10 cellular contexts compared by ENCODE assay signal in the genomic region with DNA sequence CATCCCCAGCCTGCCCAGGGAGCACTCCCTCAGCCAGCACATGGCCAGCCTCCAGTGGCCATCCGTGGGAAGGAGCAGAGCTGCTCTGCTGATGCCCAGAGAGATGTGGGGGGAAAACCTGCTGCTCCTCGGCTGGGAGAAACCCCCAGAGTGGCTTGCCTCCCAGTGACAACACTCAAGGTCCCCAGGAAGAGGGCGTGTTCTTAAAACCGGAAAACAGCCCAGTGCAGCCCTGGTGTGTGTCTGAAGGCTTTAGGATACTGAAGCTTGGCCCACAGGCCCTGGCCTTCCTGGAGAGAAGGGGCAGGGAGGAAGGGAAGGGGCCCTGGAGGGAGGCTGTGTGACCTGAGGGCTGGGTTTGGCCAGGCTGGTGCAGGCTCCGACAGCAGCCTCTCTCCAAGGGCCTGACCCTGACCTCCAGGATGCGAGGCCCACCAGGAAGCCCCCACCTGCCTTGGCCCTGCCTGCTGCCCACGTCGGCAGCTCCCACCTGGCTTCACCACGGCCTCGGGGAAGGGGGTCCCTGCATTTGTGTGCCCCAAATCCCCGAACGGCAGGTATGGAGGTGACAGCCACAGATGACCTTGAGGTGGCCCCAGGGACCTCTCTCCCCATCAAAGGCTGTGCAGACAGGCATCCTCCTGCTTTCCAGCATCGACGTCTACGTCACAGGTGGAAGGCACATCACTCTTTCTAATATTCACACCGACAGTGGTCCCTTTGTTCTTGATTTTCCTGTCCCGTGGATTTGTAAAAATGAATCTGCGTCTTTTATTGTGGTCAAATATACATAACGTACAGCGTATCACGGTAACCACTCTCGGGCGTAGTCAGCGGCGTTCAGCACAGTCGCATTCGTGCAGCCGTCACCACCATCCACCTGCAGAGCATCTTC.
DNase-seq lines count a peak whose midpoint lies in the region; TF ChIP-seq lines count a peak whose summit lies in the region.
"Had no signal": no experiment of that assay in that cellular context is flagged by ENCODE, and none has a peak within 500 bp of the region (broad histone marks: within the 10 kb centered on the region; RNA-seq: fewer than 3 reads in every experiment).

No MANE protein-coding gene starts in this region.

- POLR2A ChIA-PET in OCI-LY7 (lab: Charles Lee): no interaction called here

- H3K27me3 Mint-ChIP-seq in activated naive CD4-positive, alpha-beta T cell treated with anti-CD3 and anti-CD28 coated beads, Interleukin-2, amount 10 ng/mL, durations not matched to agents 7 days and 5 days: no peaks in the 10 kb centered on the region
- H3K27me3 Mint-ChIP-seq in neural progenitor cell (ENCODE audit: insufficient read depth, low read depth): peaks cover 3% of the 10 kb centered on the region

- no peak for TF ChIP-seq CTCF in GM12865 (IDR thresholded peaks at IDR 0.05; ENCODE audit: insufficient read depth, low read depth, low read length, missing control alignments)
- no peak for TF ChIP-seq CTCF in OCI-LY7 (conservative IDR thresholded peaks at IDR 0.05; ENCODE audit: low read length)
- TF ChIP-seq CTCF in neural progenitor cell (IDR thresholded peaks at IDR 0.05): no peak

- H3K27ac Mint-ChIP-seq in activated naive CD4-positive, alpha-beta T cell treated with anti-CD3 and anti-CD28 coated beads, Interleukin-2, amount 10 ng/mL, durations not matched to agents 7 days and 5 days: peak overlapping the region; percentile 81
- H3K27ac Mint-ChIP-seq in neural progenitor cell: peak overlapping the region; percentile 48

- no peaks in the 10 kb centered on the region for H3K79me2 ChIP-seq in OCI-LY7 (ENCODE audit: insufficient read depth, low read depth, low read length)
- no peaks in the 10 kb centered on the region for H3K79me2 ChIP-seq in neural progenitor cell (ENCODE audit: low read depth)

- no peaks in the 10 kb centered on the region for H3K27me3 ChIP-seq in neural progenitor cell

- H3K4me3 ChIP-seq in GM12865 (ENCODE audit: low read depth, low read length): no peak overlapping the region
- no peak overlapping the region for H3K4me3 ChIP-seq in OCI-LY7 (ENCODE audit: low read depth, low read length, poor library complexity, severe bottlenecking)
- no peak overlapping the region for H3K4me3 ChIP-seq in neural progenitor cell
- H3K4me3 ChIP-seq: SJSA1 had no signal

- H3K9ac ChIP-seq in neural progenitor cell: no peak overlapping the region

- H3K36me3 Mint-ChIP-seq in activated naive CD4-positive, alpha-beta T cell treated with anti-CD3 and anti-CD28 coated beads, Interleukin-2, amount 10 ng/mL, durations not matched to agents 7 days and 5 days: peaks cover 2% of the 10 kb centered on the region
- H3K36me3 Mint-ChIP-seq in neural progenitor cell: no peaks in the 10 kb centered on the region

- no peaks in the 10 kb centered on the region for H3K9me2 ChIP-seq in OCI-LY7 (ENCODE audit: insufficient read depth, low read length)

- CTCF ChIA-PET in OCI-LY7 (lab: Charles Lee; ENCODE audit: unreplicated experiment): no interaction called here
- CTCF ChIA-PET in activated naive CD4-positive, alpha-beta T cell treated with anti-CD3 and anti-CD28 coated beads, Interleukin-2, amount 10 ng/mL, durations not matched to agents 7 days and 5 days (lab: Charles Lee): no interaction called here

- no peaks in the 10 kb centered on the region for H3F3A ChIP-seq in neural progenitor cell (ENCODE audit: low read depth)

- H3K4me2 ChIP-seq in OCI-LY7 (ENCODE audit: low read length) (no peak overlapping the region), neural progenitor cell (no peak overlapping the region)

- intact Hi-C loops in OCI-LY7 (cut with micrococcal nuclease; ENCODE audit: unreplicated experiment): no loop called here

- H3K4me3 Mint-ChIP-seq in activated naive CD4-positive, alpha-beta T cell treated with anti-CD3 and anti-CD28 coated beads, Interleukin-2, amount 10 ng/mL, durations not matched to agents 7 days and 5 days: no peak overlapping the region
- no peak overlapping the region for H3K4me3 Mint-ChIP-seq in neural progenitor cell

- H3K9me3 Mint-ChIP-seq in activated naive CD4-positive, alpha-beta T cell treated with anti-CD3 and anti-CD28 coated beads, Interleukin-2, amount 10 ng/mL, durations not matched to agents 7 days and 5 days: no peaks in the 10 kb centered on the region
- no peaks in the 10 kb centered on the region for H3K9me3 Mint-ChIP-seq in neural progenitor cell

- H3K4me1 ChIP-seq in OCI-LY7 (ENCODE audit: insufficient read depth, low read length, poor library complexity, severe bottlenecking): peaks cover 34% of the 10 kb centered on the region
- peaks cover 10% of the 10 kb centered on the region for H3K4me1 ChIP-seq in neural progenitor cell
- H3K4me1 ChIP-seq: SJSA1 had no signal

- peaks cover 55% of the 10 kb centered on the region for H3K4me1 Mint-ChIP-seq in activated naive CD4-positive, alpha-beta T cell treated with anti-CD3 and anti-CD28 coated beads, Interleukin-2, amount 10 ng/mL, durations not matched to agents 7 days and 5 days
- H3K4me1 Mint-ChIP-seq in neural progenitor cell: peaks cover 27% of the 10 kb centered on the region

- peak; percentile 18 for DNase-seq in GM12865 (ENCODE audit: low read depth)
- DNase-seq in OCI-LY7 (ENCODE audit: low spot score): peak; percentile 20
- peak; percentile 54 for DNase-seq in activated naive CD4-positive, alpha-beta T cell treated with anti-CD3 and anti-CD28 coated beads, Interleukin-2, amount 10 ng/mL, durations not matched to agents 7 days and 5 days
- DNase-seq in neural progenitor cell (ENCODE audit: low spot score): no peak
- no peak for DNase-seq in NCI-H774 (lab: John Stamatoyannopoulos, UW)
- DNase-seq in middle frontal gyrus (ENCODE audit: extremely low spot score, low spot score): no peak
- no peak for DNase-seq in DMS114 treated with DMSO at 0.1 percent for 48 hours (lab: John Stamatoyannopoulos, UW; ENCODE audit: unreplicated experiment)
- DNase-seq: GOT3, NCI-H1436 treated with DMSO at 0.1 percent for 48 hours had no signal

- H4K20me1 ChIP-seq in OCI-LY7 (ENCODE audit: insufficient read depth, low read length): no peaks in the 10 kb centered on the region
- no peaks in the 10 kb centered on the region for H4K20me1 ChIP-seq in neural progenitor cell (ENCODE audit: low read depth)

- no TSS peak for BruUV-seq in OCI-LY7 (replicated peaks; lab: Mats Ljungman, UMichigan)

- H3K27ac ChIP-seq in OCI-LY7 (ENCODE audit: low read depth, low read length, poor library complexity, severe bottlenecking) (no peak overlapping the region), neural progenitor cell (no peak overlapping the region)
- H3K27ac ChIP-seq: SJSA1 had no signal

- H3K9me3 ChIP-seq in OCI-LY7 (ENCODE audit: low read length): no peaks in the 10 kb centered on the region
- H3K9me3 ChIP-seq in neural progenitor cell (ENCODE audit: low read depth): no peaks in the 10 kb centered on the region
- H3K9me3 ChIP-seq: SJSA1 had no signal

- H3K36me3 ChIP-seq in OCI-LY7 (ENCODE audit: insufficient read depth, low read length): no peaks in the 10 kb centered on the region
- H3K36me3 ChIP-seq in neural progenitor cell: no peaks in the 10 kb centered on the region
- H3K36me3 ChIP-seq: SJSA1 had no signal

- no peak overlapping the region for H2AFZ ChIP-seq in OCI-LY7 (ENCODE audit: low read length)
- no peak overlapping the region for H2AFZ ChIP-seq in neural progenitor cell (replicated peaks)

Comparison
In these comparisons a context has a peak if more than half of its experiments do, and no peak if none do; other contexts are left out.
1. DNase-seq: peak in GM12865 (single experiment), OCI-LY7 (single experiment) and activated naive CD4-positive, alpha-beta T cell treated with anti-CD3 and anti-CD28 coated beads, Interleukin-2, amount 10 ng/mL, durations not matched to agents 7 days and 5 days (single experiment); none in neural progenitor cell (single experiment), NCI-H774 (single experiment), middle frontal gyrus (single experiment) and DMS114 treated with DMSO at 0.1 percent for 48 hours (single experiment).